8 cellular contexts compared by ENCODE assay signal in the genomic region with DNA sequence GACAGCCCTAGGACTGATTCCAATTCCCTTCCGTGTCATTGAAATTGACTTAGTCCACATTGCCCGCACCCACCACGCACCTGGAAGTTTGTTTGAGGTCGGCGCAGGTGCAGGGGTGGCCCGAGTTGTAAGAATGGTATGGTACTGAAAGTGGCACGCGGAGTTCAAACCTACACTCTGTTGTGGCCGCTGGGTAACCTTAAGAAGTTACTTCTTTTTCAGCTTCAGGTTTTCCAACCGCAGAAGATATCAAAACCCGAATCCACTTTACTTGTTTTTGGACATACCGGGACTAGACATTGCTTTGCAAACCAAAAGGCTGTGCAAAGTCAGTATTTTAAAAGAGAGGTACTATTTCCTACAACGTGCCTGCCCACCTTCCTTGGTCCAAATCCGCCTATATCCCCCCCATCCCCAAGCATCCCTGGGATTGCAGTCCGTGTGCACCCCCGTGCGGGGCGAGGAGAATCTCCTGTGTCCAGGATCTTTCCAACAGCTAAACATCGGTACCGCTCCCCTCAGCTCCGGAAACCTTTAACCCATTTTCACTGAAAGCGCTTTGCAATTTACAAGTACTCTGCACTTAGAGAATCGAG. TPM values are rescaled to one million over a fixed set of nuclear protein-coding genes. Genes with fewer than 3 reads are reported as not detected.
A peak's percentile ranks its signal among the peaks of the same experiment; 100 is the strongest.
DNase-seq lines count a peak whose midpoint lies in the region; ATAC-seq and TF ChIP-seq lines count a peak whose summit lies in the region.

No MANE protein-coding gene starts in this region.

- H3K9me3 ChIP-seq in WERI-Rb-1 (ENCODE audit: severe bottlenecking) = no peaks in the 10 kb centered on the region
- no peaks in the 10 kb centered on the region for H3K9me3 ChIP-seq in hepatocyte (ENCODE audit: low read depth)
- H3K9me3 ChIP-seq in gastrocnemius medialis = no peaks in the 10 kb centered on the region

- peaks cover 38% of the 10 kb centered on the region for H3K4me1 Mint-ChIP-seq in GM23338

- H3K27me3 ChIP-seq in GM23338 (ENCODE audit: insufficient read depth) (peaks cover 57% of the 10 kb centered on the region), WERI-Rb-1 (ENCODE audit: insufficient read depth, low read depth, severe bottlenecking) (peaks cover 81% of the 10 kb centered on the region), hepatocyte (peaks cover 26% of the 10 kb centered on the region), gastrocnemius medialis (peaks cover 43 to 50% (median 45%) of the 10 kb centered on the region in 3 donors)

- peaks cover 56% of the 10 kb centered on the region for H3K27me3 Mint-ChIP-seq in GM23338 (ENCODE audit: insufficient read depth, low read depth, poor library complexity)

- H3K27ac ChIP-seq in GM23338 (ENCODE audit: low read depth) (no peak overlapping the region), WERI-Rb-1 (no peak overlapping the region), hepatocyte (no peak overlapping the region), gastrocnemius medialis (no peak overlapping the region)

- H3K36me3 ChIP-seq in GM23338 (ENCODE audit: insufficient read depth) (no peaks in the 10 kb centered on the region), WERI-Rb-1 (no peaks in the 10 kb centered on the region), hepatocyte (replicated peaks; ENCODE audit: insufficient read depth, low read depth) (no peaks in the 10 kb centered on the region), gastrocnemius medialis (peaks cover 0 to 13% of the 10 kb centered on the region in 2 donors)

- WGBS in hepatocyte (ENCODE audit: low lambda C conversion rate, missing lambda C conversion rate) = 20% methylated on average over 23 of the region's 23 CpGs

- peak overlapping the region; percentile 84 for H3K4me2 ChIP-seq in GM23338
- peak overlapping the region; percentile 89 for H3K4me2 ChIP-seq in hepatocyte

- H3F3A ChIP-seq in GM23338 (replicated peaks; ENCODE audit: low read depth) = peaks cover 6% of the 10 kb centered on the region; the same call in 1 of the 2 replicates

- H4K20me1 ChIP-seq in GM23338 (replicated peaks; ENCODE audit: insufficient read depth) (0 out of 2 replicates have a peak, but pooled peaks cover 7% of the 10 kb centered on the region), hepatocyte (ENCODE audit: insufficient read depth, poor library complexity, severe bottlenecking) (peaks cover 14% of the 10 kb centered on the region)

- no peak for TF ChIP-seq CTCF in GM23338 (conservative IDR thresholded peaks at IDR 0.05; ENCODE audit: low read depth in 2 of 2)
- TF ChIP-seq CTCF in WERI-Rb-1 (IDR thresholded peaks at IDR 0.05; ENCODE audit: low read depth, low read length) = no peak
- TF ChIP-seq CTCF in hepatocyte (IDR thresholded peaks at IDR 0.05; ENCODE audit: poor library complexity) = no peak
- TF ChIP-seq CTCF in gastrocnemius medialis (IDR thresholded peaks at IDR 0.05 in 4 of 5, conservative IDR thresholded peaks at IDR 0.05 in 1 of 5) = no peak

- no peak for TF ChIP-seq POLR2A in gastrocnemius medialis (IDR thresholded peaks at IDR 0.05)

- H3K9me3 Mint-ChIP-seq in GM23338 = no peaks in the 10 kb centered on the region

- H3K4me1 ChIP-seq in GM23338 (ENCODE audit: insufficient read depth) (peaks cover 49% of the 10 kb centered on the region), hepatocyte (ENCODE audit: insufficient read depth) (peaks cover 15% of the 10 kb centered on the region), gastrocnemius medialis (peaks cover 7 to 31% of the 10 kb centered on the region in 2 donors)

- ATAC-seq in GM23338 (no peak; the same call in 2 of the 3 replicates), gastrocnemius medialis (no peak), HG03159 (IDR thresholded peaks at IDR 0.05; ENCODE audit: unreplicated experiment) (no peak)

- intact Hi-C loops in gastrocnemius medialis (cut with DNase I; ENCODE audit: low total_unique reads) = loop anchor here (5.0 to 10.0 kb wide), 4 partner anchors 435 to 1317 kb away; no protein-coding TSS in a partner anchor

- H3K4me3 ChIP-seq in GM23338 (peak overlapping the region; percentile 77), WERI-Rb-1 (ENCODE audit: low read depth, low read length) (peak overlapping the region; percentile 33), hepatocyte (peak overlapping the region; percentile 47), gastrocnemius medialis (peak overlapping the region; percentile 47 to 64 (median 54))

- H2AFZ ChIP-seq in GM23338 = peak overlapping the region; percentile 80; the same call in 1 of the 2 replicates
- H2AFZ ChIP-seq in hepatocyte = peak overlapping the region; percentile 24

- in situ Hi-C loops in gastrocnemius medialis (cut with MboI; ENCODE audit: low sequenced_read_pairs in 4 of 4) = loop anchor here (5.0 to 10.0 kb wide), 9 partner anchors 435 to 1337 kb away; no protein-coding TSS in a partner anchor

- DNase-seq in GM23338 (ENCODE audit: low spot score) = no peak
- no peak for DNase-seq in WERI-Rb-1
- DNase-seq in hepatocyte (ENCODE audit: low spot score) = no peak
- no peak for DNase-seq in gastrocnemius medialis
- no peak for DNase-seq in stimulated activated CD4-positive, alpha-beta T cell treated with anti-CD3 and anti-CD28 coated beads, Interleukin-4, amount 100 ng/mL, for 24 hours
- no peak for DNase-seq in stimulated activated naive CD4-positive, alpha-beta T cell (lab: John Stamatoyannopoulos, UW)
- no peak for DNase-seq in dermis blood vessel endothelial cell

- no peak overlapping the region for H3K27ac Mint-ChIP-seq in GM23338

- H3K9me2 ChIP-seq in GM23338 (ENCODE audit: insufficient read depth) (0 out of 2 replicates have a peak, but pooled peaks cover 3% of the 10 kb centered on the region), hepatocyte (replicated peaks; ENCODE audit: insufficient read depth) (no peaks in the 10 kb centered on the region)

- peak overlapping the region; percentile 82 for H3K4me3 Mint-ChIP-seq in GM23338

- no peaks in the 10 kb centered on the region for H3K79me2 ChIP-seq in GM23338 (replicated peaks; ENCODE audit: insufficient read depth)
- H3K79me2 ChIP-seq in hepatocyte = peaks cover 26% of the 10 kb centered on the region

- peaks cover 5% of the 10 kb centered on the region; the same call in 1 of the 3 replicates for H3K36me3 Mint-ChIP-seq in GM23338 (ENCODE audit: low read depth)

TF ChIP-seq in GM23338, 12 proteins besides CTCF, POLR2A, EP300 and RAD21:
- no peak for TF ChIP-seq EZH2 (IDR thresholded peaks at IDR 0.05; ENCODE audit: low read depth, unreplicated experiment)
TF ChIP-seq in GM23338: peak in this region for 0.

RNA-seq across cellular contexts. Expression of gene IGFBP3, which starts 1.0 kb away (rescaled TPM):
- total RNA-seq in GM23338 (2014; rRNA removed; shearing (Covaris generic)) = 8.2 and 11.2 TPM in 2 replicates
- 7.6 and 11.3 TPM in 2 replicates for polyA plus RNA-seq in GM23338 (2016; fragmentation: Nextera tagmentation; extraction: Ambion mirVana)
- total RNA-seq in hepatocyte = 573 and 632 TPM in 2 replicates
- 268 and 355 TPM in 2 replicates for polyA plus RNA-seq in hepatocyte
- total RNA-seq in gastrocnemius medialis = 100 to 1,000 TPM in 1 of 4 donors, 10 to 100 TPM in 3; 81.4 to 203 (median 90.2) TPM
- total RNA-seq in dermis blood vessel endothelial cell = 4.8 and 18.0 TPM in 2 replicates

RNA-seq across cellular contexts. Expression of gene IGFBP1, which starts 31.8 kb away (rescaled TPM):
- not detected in 2 replicates for total RNA-seq in GM23338 (2014; rRNA removed; shearing (Covaris generic))
- polyA plus RNA-seq in GM23338 (2016; fragmentation: Nextera tagmentation; extraction: Ambion mirVana) (not detected in 2 replicates), hepatocyte (19.6 and 26.3 TPM in 2 replicates)
- total RNA-seq in hepatocyte (20.0 and 20.4 TPM in 2 replicates), gastrocnemius medialis (1 to 10 TPM in 1 of 4 donors, under 1 TPM in 1, not detected in 2; 0.49 to 3.6 TPM), dermis blood vessel endothelial cell (0.34 and 0.47 TPM in 2 replicates)

RNA-seq across cellular contexts. Expression of gene CCDC201, which starts 47.2 kb away (rescaled TPM):
- not detected in 2 replicates for total RNA-seq in GM23338 (2014; rRNA removed; shearing (Covaris generic))
- polyA plus RNA-seq in GM23338 (2016; fragmentation: Nextera tagmentation; extraction: Ambion mirVana) (not detected in 2 replicates), hepatocyte (not detected in 2 replicates)
- total RNA-seq in hepatocyte (not detected in 2 replicates), gastrocnemius medialis (not detected), dermis blood vessel endothelial cell (not detected in 2 replicates)
